Comparison of ENCODE assay signal across 8 cellular contexts in genomic region chr12:2582631-2583616, GRCh38.
DNase-seq lines count a peak whose midpoint lies in the region; ATAC-seq, FAIRE-seq and TF ChIP-seq lines count a peak whose summit lies in the region.

No MANE protein-coding gene starts in this region.

- in situ Hi-C loops in G401 (cut with HindIII; ENCODE audit: low sequenced_read_pairs) = no loop called here

- DNase-seq in G401 (ENCODE audit: low spot score) (peak; percentile 57), M059J (ENCODE audit: low read depth) (peak; percentile 47), UCSD-AML1 (lab: John Stamatoyannopoulos, UW; ENCODE audit: unreplicated experiment) (peak; percentile 79), cardiac fibroblast (ENCODE audit: low read depth in 2 of 2) (peak; percentile 47 to 61), kidney (peak; percentile 80)
- DNase-seq in stimulated activated CD4-positive, alpha-beta T cell treated with anti-CD3 and anti-CD28 coated beads, Interleukin-1b, Interleukin-23, amount 100 ng/mL, for 48 hours = peak; percentile 49

- ATAC-seq in HG02840 (IDR thresholded peaks at IDR 0.05; ENCODE audit: low FRiP score, unreplicated experiment) (no peak), HG03342 (IDR thresholded peaks at IDR 0.05; ENCODE audit: unreplicated experiment) (no peak)

- H3K4me3 ChIP-seq in cardiac fibroblast (replicated peaks in 1 of 2; ENCODE audit: low read depth in 2 of 2, low read length in 2 of 2) = no peak overlapping the region
- H3K4me3 ChIP-seq in kidney (ENCODE audit: low read length in 2 of 2) = no peak overlapping the region

- peaks cover 0 to 4% of the 10 kb centered on the region in 2 donors for H3K4me1 ChIP-seq in kidney (ENCODE audit: control insufficient read depth in 1 of 2, insufficient read depth in 1 of 2, low read depth in 1 of 2, low read length in 2 of 2)

- H3K27ac ChIP-seq in kidney (ENCODE audit: low read depth in 2 of 2, low read length in 2 of 2) = no peak overlapping the region

- intact Hi-C loops in kidney (cut with DNase I) = loop anchor here (10.0 kb wide), 1 partner anchor 528 kb away; the partner anchor contains the start of gene CACNA1C

- TF ChIP-seq CTCF in cardiac fibroblast (IDR thresholded peaks at IDR 0.05; ENCODE audit: low read depth, low read length) = peak; percentile 39
- peak; percentile 97 for TF ChIP-seq CTCF in kidney (IDR thresholded peaks at IDR 0.05; ENCODE audit: borderline replicate concordance, extremely low read depth, insufficient read depth)

- H3K36me3 ChIP-seq in kidney (ENCODE audit: control insufficient read depth in 1 of 2, insufficient read depth in 2 of 2, low read length in 2 of 2) = no peaks in the 10 kb centered on the region

- no peaks in the 10 kb centered on the region for H3K9me3 ChIP-seq in kidney (ENCODE audit: control insufficient read depth in 1 of 2, low read length in 2 of 2)

- no peak overlapping the region for H3K9ac ChIP-seq in kidney (ENCODE audit: low read length in 2 of 2)

- FAIRE-seq in kidney (lab: Jason Lieb, UNC) = no peak
